In genomic region chr2:203649176-203649814, GRCh38 we compare ENCODE assay signal across 14 cellular contexts. TPM values are rescaled to one million over a fixed set of nuclear protein-coding genes. Genes with fewer than 3 reads are reported as not detected.
A peak's percentile ranks its signal among the peaks of the same experiment; 100 is the strongest.
DNase-seq lines count a peak whose midpoint lies in the region; ATAC-seq and TF ChIP-seq lines count a peak whose summit lies in the region.
"Had no signal": no experiment of that assay in that cellular context is flagged by ENCODE, and none has a peak within 500 bp of the region (broad histone marks: within the 10 kb centered on the region; RNA-seq: fewer than 3 reads in every experiment).

No MANE protein-coding gene starts in this region.

- H3K27ac Mint-ChIP-seq in activated T-helper 1 cell treated with anti-CD3 and anti-CD28 coated beads, Interleukin-12 subunit alpha, Interleukin-12 subunit beta, Interleukin-2, Interleukin-4 antibody, amounts not matched to agents 30 ng/mL and 10 ng/mL and 1 ng/mL, durations not matched to agents 14 hours and 24 hours and 36 hours, result no peak overlapping the region
- H3K27ac Mint-ChIP-seq: activated naive CD4-positive, alpha-beta T cell treated with anti-CD3 and anti-CD28 coated beads, Interleukin-2, amount 50 U/mL, for 72 hours; B cell had no signal

- peaks cover 4% of the 10 kb centered on the region for H3K27me3 Mint-ChIP-seq in activated T-helper 1 cell treated with anti-CD3 and anti-CD28 coated beads, Interleukin-12 subunit alpha, Interleukin-12 subunit beta, Interleukin-2, Interleukin-4 antibody, amounts not matched to agents 30 ng/mL and 10 ng/mL and 1 ng/mL, durations not matched to agents 14 hours and 24 hours and 36 hours (ENCODE audit: insufficient read depth)

- H3K4me2 ChIP-seq in PC-3 (ENCODE audit: low read length), result peak overlapping the region; percentile 36

- POLR2A ChIA-PET in PC-3 (lab: Charles Lee; ENCODE audit: unreplicated experiment), result no interaction called here

- BruUV-seq in PC-3 (replicated peaks; lab: Mats Ljungman, UMichigan), result no TSS peak

- no peaks in the 10 kb centered on the region for H3K9me2 ChIP-seq in PC-3 (replicated peaks; ENCODE audit: low read length)

- no peaks in the 10 kb centered on the region for H3K9me3 Mint-ChIP-seq in activated T-helper 1 cell treated with anti-CD3 and anti-CD28 coated beads, Interleukin-12 subunit alpha, Interleukin-12 subunit beta, Interleukin-2, Interleukin-4 antibody, amounts not matched to agents 30 ng/mL and 10 ng/mL and 1 ng/mL, durations not matched to agents 14 hours and 24 hours and 36 hours
- H3K9me3 Mint-ChIP-seq: activated naive CD4-positive, alpha-beta T cell treated with anti-CD3 and anti-CD28 coated beads, Interleukin-2, amount 50 U/mL, for 72 hours had no signal

- DNase-seq in PC-3 (no peak), esophagus muscularis mucosa (ENCODE audit: extremely low spot score) (no peak), sigmoid colon (no peak), H4 (ENCODE audit: low spot score) (no peak), SHP77 treated with DMSO at 0.1 percent for 48 hours (lab: John Stamatoyannopoulos, UW) (no peak)
- DNase-seq in activated T-helper 1 cell treated with anti-CD3 and anti-CD28 coated beads, Interleukin-12 subunit alpha, Interleukin-12 subunit beta, Interleukin-2, Interleukin-4 antibody, amounts not matched to agents 30 ng/mL and 10 ng/mL and 1 ng/mL, durations not matched to agents 14 hours and 24 hours and 36 hours (ENCODE audit: low spot score), result no peak
- DNase-seq: kidney, WERI-Rb-1 had no signal

- 94% methylated on average over 4 of the region's 4 CpGs for WGBS in esophagus muscularis mucosa
- 21 to 74% methylated on average over 4 of the region's 4 CpGs for WGBS in sigmoid colon, 2 donors

- H3K4me1 ChIP-seq in PC-3 (ENCODE audit: insufficient read depth, low read length), result peaks cover 32% of the 10 kb centered on the region
- H3K4me1 ChIP-seq in esophagus muscularis mucosa, result peaks cover 22 to 33% (median 32%) of the 10 kb centered on the region in 4 donors
- H3K4me1 ChIP-seq in sigmoid colon, result peaks cover 0 to 40% (median 31%) of the 10 kb centered on the region in 4 donors

- H3K4me3 ChIP-seq in PC-3 (ENCODE audit: low read length) (no peak overlapping the region), esophagus muscularis mucosa (no peak overlapping the region), sigmoid colon (no peak overlapping the region)
- H3K4me3 ChIP-seq: HAP-1, SJSA1 had no signal

- TF ChIP-seq POLR2A in esophagus muscularis mucosa (IDR thresholded peaks at IDR 0.05; ENCODE audit: low read depth), result no peak
- no peak for TF ChIP-seq POLR2A in sigmoid colon (IDR thresholded peaks at IDR 0.05)

- TF ChIP-seq EP300 in esophagus muscularis mucosa (IDR thresholded peaks at IDR 0.05), result no peak
- no peak for TF ChIP-seq EP300 in sigmoid colon (IDR thresholded peaks at IDR 0.05)

- ATAC-seq in PC-3 (no peak), GM21737 (IDR thresholded peaks at IDR 0.05; ENCODE audit: unreplicated experiment) (no peak)
- ATAC-seq: activated naive CD4-positive, alpha-beta T cell treated with anti-CD3 and anti-CD28 coated beads, Interleukin-2, amount 50 U/mL, for 72 hours had no signal

- H3K4me3 Mint-ChIP-seq in activated T-helper 1 cell treated with anti-CD3 and anti-CD28 coated beads, Interleukin-12 subunit alpha, Interleukin-12 subunit beta, Interleukin-2, Interleukin-4 antibody, amounts not matched to agents 30 ng/mL and 10 ng/mL and 1 ng/mL, durations not matched to agents 14 hours and 24 hours and 36 hours, result no peak overlapping the region
- H3K4me3 Mint-ChIP-seq: B cell had no signal

- H3K79me2 ChIP-seq in PC-3 (ENCODE audit: low read length), result no peaks in the 10 kb centered on the region

- intact Hi-C loops in PC-3 (cut with micrococcal nuclease) (loop anchor here (2.0 kb wide), 2 partner anchors 62 to 156 kb away; no protein-coding TSS in a partner anchor), esophagus muscularis mucosa (cut with DNase I) (loop anchor here (10.0 kb wide), 1 partner anchor 164 kb away; no protein-coding TSS in a partner anchor), sigmoid colon (cut with DNase I) (no loop called here)
- intact Hi-C loops in activated T-helper 1 cell treated with anti-CD3 and anti-CD28 coated beads, Interleukin-12 subunit alpha, Interleukin-12 subunit beta, Interleukin-2, Interleukin-4 antibody, amounts not matched to agents 30 ng/mL and 10 ng/mL and 1 ng/mL, durations not matched to agents 14 hours and 24 hours and 36 hours (cut with micrococcal nuclease), result no loop called here

- H3K9ac ChIP-seq in PC-3 (ENCODE audit: low read length), result no peak overlapping the region

- no peaks in the 10 kb centered on the region for H4K20me1 ChIP-seq in PC-3 (ENCODE audit: low read length)

- CTCF ChIA-PET in PC-3 (lab: Charles Lee), result interaction anchor here (1.8 kb wide), 1 partner anchor 166 kb away, joined by 4 read pairs; no protein-coding TSS in a partner anchor

- H3K27ac ChIP-seq in C4-2B (peak overlapping the region; percentile 60), PC-3 (ENCODE audit: low read length) (peak overlapping the region; percentile 2; the same call in 1 of the 2 replicates), esophagus muscularis mucosa (replicated peaks in 1 of 4) (peak overlapping the region in 3 of 4 donors; percentile 40 to 62 (median 44)), sigmoid colon (peak overlapping the region; percentile 35 to 76 (median 74))
- H3K27ac ChIP-seq: SJSA1, WERI-Rb-1 had no signal

- H3K27me3 ChIP-seq in PC-3 (ENCODE audit: low read length) (no peaks in the 10 kb centered on the region), esophagus muscularis mucosa (no peaks in the 10 kb centered on the region), sigmoid colon (no peaks in the 10 kb centered on the region)
- H3K27me3 ChIP-seq: SJSA1 had no signal

- peak overlapping the region; percentile 11; the same call in 1 of the 2 replicates for H2AFZ ChIP-seq in PC-3 (ENCODE audit: low read length)

- no peak for TF ChIP-seq CTCF in C4-2B (conservative IDR thresholded peaks at IDR 0.05)
- TF ChIP-seq CTCF in PC-3 (conservative IDR thresholded peaks at IDR 0.05; ENCODE audit: low read depth, low read length), result no peak
- TF ChIP-seq CTCF in esophagus muscularis mucosa (IDR thresholded peaks at IDR 0.05), result no peak
- no peak for TF ChIP-seq CTCF in sigmoid colon (IDR thresholded peaks at IDR 0.05)

- H3K36me3 ChIP-seq in PC-3 (ENCODE audit: low read depth, low read length) (no peaks in the 10 kb centered on the region), esophagus muscularis mucosa (no peaks in the 10 kb centered on the region), sigmoid colon (no peaks in the 10 kb centered on the region)
- H3K36me3 ChIP-seq: HAP-1, SJSA1, WERI-Rb-1 had no signal

- H3K4me1 Mint-ChIP-seq in activated T-helper 1 cell treated with anti-CD3 and anti-CD28 coated beads, Interleukin-12 subunit alpha, Interleukin-12 subunit beta, Interleukin-2, Interleukin-4 antibody, amounts not matched to agents 30 ng/mL and 10 ng/mL and 1 ng/mL, durations not matched to agents 14 hours and 24 hours and 36 hours (ENCODE audit: low read depth), result peaks cover 20% of the 10 kb centered on the region
- H3K4me1 Mint-ChIP-seq: B cell had no signal

- H3K36me3 Mint-ChIP-seq in activated T-helper 1 cell treated with anti-CD3 and anti-CD28 coated beads, Interleukin-12 subunit alpha, Interleukin-12 subunit beta, Interleukin-2, Interleukin-4 antibody, amounts not matched to agents 30 ng/mL and 10 ng/mL and 1 ng/mL, durations not matched to agents 14 hours and 24 hours and 36 hours (ENCODE audit: low read depth), result no peaks in the 10 kb centered on the region
- H3K36me3 Mint-ChIP-seq: activated naive CD4-positive, alpha-beta T cell treated with anti-CD3 and anti-CD28 coated beads, Interleukin-2, amount 50 U/mL, for 72 hours had no signal

- no peaks in the 10 kb centered on the region for H3K9me3 ChIP-seq in PC-3 (ENCODE audit: low read length)
- H3K9me3 ChIP-seq in esophagus muscularis mucosa, result no peaks in the 10 kb centered on the region
- no peaks in the 10 kb centered on the region for H3K9me3 ChIP-seq in sigmoid colon
- H3K9me3 ChIP-seq: HAP-1, SJSA1 had no signal

- H3F3A ChIP-seq in PC-3 (ENCODE audit: low read length, unreplicated experiment), result no peaks in the 10 kb centered on the region

RNA-seq across cellular contexts. Expression of gene CD28, which starts 57.1 kb away (rescaled TPM):
- total RNA-seq in PC-3 (2014; rRNA removed), result not detected in 2 replicates
- 1 to 10 TPM in 1 of 4 donors, under 1 TPM in 3; under 0.01 to 2.2 (median 0.28) TPM for total RNA-seq in esophagus muscularis mucosa
- total RNA-seq in sigmoid colon, result 1 to 10 TPM in 2 of 4 donors, under 1 TPM in 2; 0.28 to 2.9 (median 0.95) TPM
- 1 to 10 TPM in 2 of 3 donors, under 1 TPM in 1; under 0.01 to 6.2 (median 2.5) TPM for polyA plus RNA-seq in sigmoid colon
- 132 and 133 TPM in 2 replicates for total RNA-seq in activated T-helper 1 cell treated with anti-CD3 and anti-CD28 coated beads, Interleukin-12 subunit alpha, Interleukin-12 subunit beta, Interleukin-2, Interleukin-4 antibody, amounts not matched to agents 30 ng/mL and 10 ng/mL and 1 ng/mL, durations not matched to agents 14 hours and 24 hours and 36 hours
- total RNA-seq in H4 (2014; rRNA removed; shearing (Covaris generic)), result not detected in 2 replicates
- total RNA-seq: SJSA1 had no signal

Comparison
In these comparisons a context has a peak if more than half of its experiments do, and no peak if none do; other contexts are left out.
1. H3K27ac ChIP-seq: peak in every context shown above with its lines; median percentile 74 in sigmoid colon; 60 in C4-2B; 44 in esophagus muscularis mucosa; 2 in PC-3.
2. RNA of gene CD28, which starts 57.1 kb away (total RNA-seq): 132 to 133 TPM in activated T-helper 1 cell treated with anti-CD3 and anti-CD28 coated beads, Interleukin-12 subunit alpha, Interleukin-12 subunit beta, Interleukin-2, Interleukin-4 antibody, amounts not matched to agents 30 ng/mL and 10 ng/mL and 1 ng/mL, durations not matched to agents 14 hours and 24 hours and 36 hours; 0.28 to 2.9 TPM in sigmoid colon, under 0.01 to 2.2 TPM in esophagus muscularis mucosa, not detected in PC-3 and not detected in H4; every median in the first group is over 10 times any median in the second.
3. intact Hi-C loops: an anchor here in PC-3 (2.0 kb wide) and esophagus muscularis mucosa (10.0 kb wide); none called in sigmoid colon and activated T-helper 1 cell treated with anti-CD3 and anti-CD28 coated beads, Interleukin-12 subunit alpha, Interleukin-12 subunit beta, Interleukin-2, Interleukin-4 antibody, amounts not matched to agents 30 ng/mL and 10 ng/mL and 1 ng/mL, durations not matched to agents 14 hours and 24 hours and 36 hours.